17 cellular contexts compared by ENCODE assay signal in the genomic region with DNA sequence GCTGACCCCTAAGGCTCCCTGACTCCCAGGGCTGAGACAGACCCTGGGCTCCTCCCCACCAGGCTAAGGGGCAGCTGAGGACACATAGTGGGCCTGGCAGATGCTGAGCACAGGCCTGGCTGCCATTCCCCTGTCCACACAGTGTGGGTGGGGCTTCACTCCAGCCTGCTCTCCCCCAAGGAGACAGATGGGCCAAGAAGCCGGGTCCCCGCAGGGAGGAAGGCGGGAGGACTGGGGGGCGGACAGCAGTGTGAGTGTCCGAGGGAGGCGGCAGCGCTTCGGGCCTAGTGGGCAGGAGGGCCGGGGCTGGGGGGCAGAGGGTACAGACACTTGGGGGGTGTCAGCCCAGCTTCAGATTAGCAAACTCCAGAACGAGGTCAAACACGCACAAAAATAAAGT. TPM values are rescaled to one million over a fixed set of nuclear protein-coding genes. Genes with fewer than 3 reads are reported as not detected.
DNase-seq lines count a peak whose midpoint lies in the region; ATAC-seq and TF ChIP-seq lines count a peak whose summit lies in the region.
"Had no signal": no experiment of that assay in that cellular context is flagged by ENCODE, and none has a peak within 500 bp of the region (broad histone marks: within the 10 kb centered on the region; RNA-seq: fewer than 3 reads in every experiment).

No MANE protein-coding gene starts in this region.

- ATAC-seq in gastroesophageal sphincter: peak; percentile 6
- ATAC-seq in psoas muscle: peak; percentile 3 to 14 (median 6)
- no peak for ATAC-seq in HG02840 (IDR thresholded peaks at IDR 0.05; ENCODE audit: low FRiP score, unreplicated experiment)
- no peak for ATAC-seq in GM19328 (IDR thresholded peaks at IDR 0.05; ENCODE audit: unreplicated experiment)
- ATAC-seq: activated T-cell treated with anti-CD3 and anti-CD28 coated beads, Interleukin-2, amount 50 U/mL, for 4 hours; naive thymus-derived CD4-positive, alpha-beta T cell had no signal

- peaks cover 65% of the 10 kb centered on the region for H3K36me3 ChIP-seq in WERI-Rb-1
- H3K36me3 ChIP-seq in gastroesophageal sphincter: peaks cover 0 to 93% of the 10 kb centered on the region in 2 donors
- H3K36me3 ChIP-seq in psoas muscle (ENCODE audit: insufficient read depth in 1 of 2, low read depth in 1 of 2): peaks cover 11 to 70% of the 10 kb centered on the region in 2 donors
- peaks cover 0 to 27% (median 16%) of the 10 kb centered on the region in 4 donors for H3K36me3 ChIP-seq in transverse colon

- peak; percentile 97 for DNase-seq in WERI-Rb-1
- DNase-seq in psoas muscle: no peak
- no peak for DNase-seq in transverse colon
- DNase-seq in NAMALWA (ENCODE audit: low spot score): no peak
- DNase-seq: activated CD4-positive, alpha-beta T cell treated with anti-CD3 and anti-CD28 coated beads, Interleukin-2, amount 50 U/mL, for 48 hours; activated naive CD4-positive, alpha-beta T cell treated with anti-CD3 and anti-CD28 coated beads, Interleukin-2, amount 50 U/mL, for 16 hours; activated T-cell treated with anti-CD3 and anti-CD28 coated beads, Interleukin-2, amount 50 U/mL, for 4 hours; CD8-positive, alpha-beta memory T cell; EL; head of caudate nucleus; naive thymus-derived CD4-positive, alpha-beta T cell; NCI-H146; NCI-H345 had no signal

- TF ChIP-seq POLR2A in gastroesophageal sphincter (IDR thresholded peaks at IDR 0.05) (no peak), transverse colon (IDR thresholded peaks at IDR 0.05) (no peak)

- WGBS in gastroesophageal sphincter (ENCODE audit: low coverage in 1 of 2), 2 donors: 25% methylated on average over 2 of the region's 11 CpGs; no CpG with 5 or more reads in 1 of the 2 donors
- WGBS in psoas muscle, 3 donors: 13 to 41% (median 30%) methylated on average over 11 of the region's 11 CpGs
- 87% methylated on average over 11 of the region's 11 CpGs; no CpG with 5 or more reads in 1 of the 2 donors for WGBS in transverse colon (ENCODE audit: low coverage in 1 of 2), 2 donors

- TF ChIP-seq EP300 in gastroesophageal sphincter (IDR thresholded peaks at IDR 0.05): no peak
- no peak for TF ChIP-seq EP300 in transverse colon (IDR thresholded peaks at IDR 0.05; ENCODE audit: low read depth)

- TF ChIP-seq CTCF in WERI-Rb-1 (IDR thresholded peaks at IDR 0.05; ENCODE audit: low read depth, low read length): no peak
- no peak for TF ChIP-seq CTCF in gastroesophageal sphincter (IDR thresholded peaks at IDR 0.05)
- TF ChIP-seq CTCF in psoas muscle (IDR thresholded peaks at IDR 0.05): no peak
- no peak for TF ChIP-seq CTCF in transverse colon (IDR thresholded peaks at IDR 0.05)

- H3K27me3 ChIP-seq in WERI-Rb-1 (ENCODE audit: insufficient read depth, low read depth, severe bottlenecking): no peaks in the 10 kb centered on the region
- no peaks in the 10 kb centered on the region for H3K27me3 ChIP-seq in gastroesophageal sphincter
- H3K27me3 ChIP-seq in psoas muscle (ENCODE audit: insufficient read depth in 3 of 3, low read length in 2 of 3): no peaks in the 10 kb centered on the region
- H3K27me3 ChIP-seq in transverse colon: no peaks in the 10 kb centered on the region

- in situ Hi-C loops in transverse colon (cut with MboI; ENCODE audit: low pct_ligation_motif_present in 1 of 4, low pct_unique_long_range_greater_than_20kb in 1 of 4, low sequenced_read_pairs in 3 of 4): loop anchor here in 1 of 4 donors (25.0 kb wide), 1 partner anchor 435 kb away; no protein-coding TSS in a partner anchor

- H3K9me3 ChIP-seq in WERI-Rb-1 (ENCODE audit: severe bottlenecking): peaks cover 14% of the 10 kb centered on the region
- H3K9me3 ChIP-seq in gastroesophageal sphincter: peaks cover 0 to 20% (median 0%) of the 10 kb centered on the region in 3 donors
- peaks cover 8% of the 10 kb centered on the region for H3K9me3 ChIP-seq in psoas muscle
- no peaks in the 10 kb centered on the region for H3K9me3 ChIP-seq in transverse colon

- H3K27ac ChIP-seq in WERI-Rb-1 (peak overlapping the region; percentile 94), gastroesophageal sphincter (peak overlapping the region in 3 of 4 donors; percentile 63 to 69 (median 68)), psoas muscle (peak overlapping the region; percentile 84), transverse colon (peak overlapping the region in 3 of 4 donors; percentile 10 to 46 (median 42))

- peak overlapping the region; percentile 23 for H3K4me3 ChIP-seq in WERI-Rb-1 (ENCODE audit: low read depth, low read length)
- no peak overlapping the region for H3K4me3 ChIP-seq in gastroesophageal sphincter
- H3K4me3 ChIP-seq in psoas muscle: no peak overlapping the region
- H3K4me3 ChIP-seq in transverse colon: no peak overlapping the region

- intact Hi-C loops in psoas muscle (cut with DNase I) (no loop called here), transverse colon (cut with DNase I; ENCODE audit: low total_unique reads) (no loop called here)

- peaks cover 0 to 36% (median 4%) of the 10 kb centered on the region in 3 donors for H3K4me1 ChIP-seq in gastroesophageal sphincter
- peaks cover 16% of the 10 kb centered on the region for H3K4me1 ChIP-seq in psoas muscle
- peaks cover 8 to 16% (median 11%) of the 10 kb centered on the region in 4 donors for H3K4me1 ChIP-seq in transverse colon

RNA-seq across cellular contexts. Expression of gene RFLNA, which starts 32.0 kb away (rescaled TPM):
- total RNA-seq in gastroesophageal sphincter (1 to 10 TPM in 1 of 4 donors, under 1 TPM in 2, not detected in 1; 0.39 to 1.2 (median 0.54) TPM), psoas muscle (1 to 10 TPM in 3 of 4 donors, under 1 TPM in 1; 0.50 to 7.8 (median 1.8) TPM), transverse colon (10 to 100 TPM; 19.1 to 53.8 (median 30.7) TPM)
- polyA plus RNA-seq in psoas muscle: under 1 TPM; 0.38 to 0.70 (median 0.47) TPM
- total RNA-seq: activated T-cell treated with anti-CD3 and anti-CD28 coated beads, Interleukin-2, amount 50 U/mL, for 4 hours; CD8-positive, alpha-beta memory T cell; MCF 10A; naive thymus-derived CD4-positive, alpha-beta T cell had no signal
- polyA plus RNA-seq: CD8-positive, alpha-beta memory T cell had no signal

Comparison
In these comparisons a context has a peak if more than half of its experiments do, and no peak if none do; other contexts are left out.
1. H3K27ac ChIP-seq: peak in every context shown above with its lines; median percentile 94 in WERI-Rb-1; 84 in psoas muscle; 68 in gastroesophageal sphincter; 42 in transverse colon.
2. ATAC-seq: peak in gastroesophageal sphincter (single experiment) and psoas muscle (4 of 4); none in HG02840 (single experiment) and GM19328 (single experiment).